Comparison of ENCODE assay signal across 11 cellular contexts in the genomic region with DNA sequence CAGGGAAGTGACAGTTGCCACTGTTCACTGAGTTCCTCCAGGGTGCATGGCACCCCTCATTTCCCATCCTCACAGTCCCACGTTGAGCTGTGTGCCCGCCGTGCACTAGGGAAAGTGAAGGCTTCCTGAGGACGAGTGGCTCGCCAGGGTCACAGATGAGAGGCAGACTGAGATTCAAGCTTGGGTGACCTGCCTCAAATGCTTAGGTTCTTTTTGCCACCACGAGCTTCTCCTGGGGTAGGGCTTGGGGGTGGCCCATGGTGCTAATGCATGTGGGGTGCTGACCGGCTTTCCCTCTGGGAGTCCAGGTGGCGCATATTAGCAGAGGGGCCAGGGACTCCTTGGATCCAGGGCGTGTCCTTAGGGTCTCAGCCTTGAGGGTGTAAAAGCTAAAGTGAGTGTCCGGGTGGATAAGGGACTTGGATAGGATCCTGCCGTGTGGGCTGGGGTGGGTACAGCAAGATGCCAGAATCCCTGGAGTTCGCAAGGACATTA. TPM values are rescaled to one million over a fixed set of nuclear protein-coding genes. Genes with fewer than 3 reads are reported as not detected.
DNase-seq lines count a peak whose midpoint lies in the region; ATAC-seq and TF ChIP-seq lines count a peak whose summit lies in the region.
"Had no signal": no experiment of that assay in that cellular context is flagged by ENCODE, and none has a peak within 500 bp of the region (broad histone marks: within the 10 kb centered on the region; RNA-seq: fewer than 3 reads in every experiment).

No MANE protein-coding gene starts in this region.

- H3K27me3 Mint-ChIP-seq in central memory CD8-positive, alpha-beta T cell = no peaks in the 10 kb centered on the region

- intact Hi-C loops in A673 (cut with micrococcal nuclease; ENCODE audit: unreplicated experiment) = no loop called here

- no TSS peak for BruUV-seq in A673 (replicated peaks; lab: Mats Ljungman, UMichigan)

- H3K27me3 ChIP-seq in A673 (replicated peaks; ENCODE audit: insufficient read depth, low read depth, low read length, poor library complexity) = no peaks in the 10 kb centered on the region
- peaks cover 0 to 3% (median 0%) of the 10 kb centered on the region in 3 experiments for H3K27me3 ChIP-seq in neuronal stem cell (ENCODE audit: control insufficient read depth in 3 of 3, insufficient read depth in 3 of 3, low read depth in 1 of 3, low read length in 3 of 3)
- H3K27me3 ChIP-seq: body of pancreas had no signal

- H3K36me3 ChIP-seq in A673 (ENCODE audit: insufficient read depth, low read length, poor library complexity, severe bottlenecking) (peaks cover 33% of the 10 kb centered on the region), neuronal stem cell (replicated peaks in 1 of 2; ENCODE audit: control insufficient read depth in 2 of 2, insufficient read depth in 2 of 2, low read length in 2 of 2) (peaks cover 24 to 44% of the 10 kb centered on the region in 2 donors)

- H4K8ac ChIP-seq in neuronal stem cell (ENCODE audit: low read depth, low read length) = no peak overlapping the region

- H3K4me3 ChIP-seq in A673 (ENCODE audit: low read depth, low read length, poor library complexity, severe bottlenecking) (peak overlapping the region; percentile 58), GM12865 (ENCODE audit: low read depth, low read length) (peak overlapping the region; percentile 86; the same call in 1 of the 2 replicates), neuronal stem cell (ENCODE audit: low read length in 2 of 2) (no peak overlapping the region)
- H3K4me3 ChIP-seq: body of pancreas, K562 had no signal

- peak overlapping the region; percentile 49 for H3K23ac ChIP-seq in neuronal stem cell (ENCODE audit: low read depth, low read length, poor library complexity)

- H3K18ac ChIP-seq in neuronal stem cell (ENCODE audit: low read length) = no peak overlapping the region

- CTCF ChIA-PET in A673 (lab: Charles Lee) = no interaction called here

- H3K14ac ChIP-seq in neuronal stem cell (ENCODE audit: low read length) = no peak overlapping the region

- no peak overlapping the region for H3K4ac ChIP-seq in neuronal stem cell (ENCODE audit: low read length)

- TF ChIP-seq CTCF in A673 (conservative IDR thresholded peaks at IDR 0.05; ENCODE audit: low read depth, low read length) (no peak), GM12865 (IDR thresholded peaks at IDR 0.05; ENCODE audit: insufficient read depth, low read depth, low read length, missing control alignments) (no peak)

- no peak overlapping the region for H2BK15ac ChIP-seq in neuronal stem cell (ENCODE audit: low read length)

- WGBS in neuronal stem cell (ENCODE audit: extremely low coverage in 2 of 2, insufficient read length in 2 of 2, insufficient replicate concordance in 1 of 2), 2 donors = no CpG with 5 or more reads among the region's 12 CpGs

- H3K4me1 Mint-ChIP-seq in central memory CD8-positive, alpha-beta T cell = peaks cover 73% of the 10 kb centered on the region

- no peak overlapping the region for H2AK5ac ChIP-seq in neuronal stem cell (ENCODE audit: low read depth, low read length)

- no peak overlapping the region for H2BK12ac ChIP-seq in neuronal stem cell (ENCODE audit: low read length)

- H3K4me1 ChIP-seq in A673 (ENCODE audit: insufficient read depth, low read length, poor library complexity, severe bottlenecking) (peaks cover 5% of the 10 kb centered on the region), neuronal stem cell (ENCODE audit: control insufficient read depth in 2 of 2, insufficient read depth in 1 of 2, low read depth in 1 of 2, low read length in 2 of 2) (peaks cover 0 to 16% of the 10 kb centered on the region in 2 donors)

- H4K91ac ChIP-seq in neuronal stem cell (ENCODE audit: low read depth, low read length, poor library complexity) = no peak overlapping the region

- no peaks in the 10 kb centered on the region for H3K79me1 ChIP-seq in neuronal stem cell (ENCODE audit: low read depth, low read length)

- no peak overlapping the region for H2BK120ac ChIP-seq in neuronal stem cell (ENCODE audit: low read depth, low read length)

- H3K9ac ChIP-seq in neuronal stem cell (ENCODE audit: low read depth, low read length, poor library complexity) = no peak overlapping the region

- H3K4me3 Mint-ChIP-seq in central memory CD8-positive, alpha-beta T cell = peak overlapping the region; percentile 90

- POLR2A ChIA-PET in A673 (lab: Charles Lee; ENCODE audit: low non-redundant PET) = no interaction called here

- no peak for ATAC-seq in central memory CD8-positive, alpha-beta T cell (replicated peaks; ENCODE audit: extremely low read depth, poor library complexity, severe bottlenecking)

- H3K9me3 ChIP-seq in A673 (ENCODE audit: low read depth, low read length, poor library complexity, severe bottlenecking) = no peaks in the 10 kb centered on the region
- H3K9me3 ChIP-seq in neuronal stem cell (replicated peaks in 1 of 2; ENCODE audit: control insufficient read depth in 2 of 2, insufficient read depth in 1 of 2, low read depth in 1 of 2, low read length in 2 of 2) = no peaks in the 10 kb centered on the region
- H3K9me3 ChIP-seq: body of pancreas, neutrophil had no signal

- peaks cover 17% of the 10 kb centered on the region for H3K36me3 Mint-ChIP-seq in central memory CD8-positive, alpha-beta T cell (ENCODE audit: insufficient read depth)

- H3K9me3 Mint-ChIP-seq in central memory CD8-positive, alpha-beta T cell = no peaks in the 10 kb centered on the region

- DNase-seq in A673 (ENCODE audit: low spot score) = no peak
- DNase-seq in GM12865 (ENCODE audit: low read depth) = no peak
- no peak for DNase-seq in central memory CD8-positive, alpha-beta T cell (ENCODE audit: low spot score in 2 of 2)
- DNase-seq in neuronal stem cell (ENCODE audit: low spot score) = no peak
- no peak for DNase-seq in NCI-H146 treated with DMSO at 0.1 percent for 48 hours (lab: John Stamatoyannopoulos, UW; ENCODE audit: unreplicated experiment)
- no peak for DNase-seq in DMS53 treated with DMSO at 0.1 percent for 48 hours (lab: John Stamatoyannopoulos, UW; ENCODE audit: unreplicated experiment)
- DNase-seq in SW480 (ENCODE audit: low spot score) = no peak
- DNase-seq in DMS 273 treated with DMSO at 0.1 percent for 48 hours (lab: John Stamatoyannopoulos, UW) = no peak

- H3K4me2 ChIP-seq in neuronal stem cell (ENCODE audit: insufficient read depth, low read length, poor library complexity, severe bottlenecking) = no peak overlapping the region

- no peak overlapping the region for H2AFZ ChIP-seq in neuronal stem cell (ENCODE audit: low read length)

- H2BK5ac ChIP-seq in neuronal stem cell (ENCODE audit: low read length) = no peak overlapping the region

- H3K27ac ChIP-seq in A673 (ENCODE audit: low read depth, low read length, poor library complexity, severe bottlenecking) = peak overlapping the region; percentile 38
- no peak overlapping the region for H3K27ac ChIP-seq in neuronal stem cell (replicated peaks; ENCODE audit: low read length)
- H3K27ac ChIP-seq: neutrophil had no signal

- peak overlapping the region; percentile 84 for H3K27ac Mint-ChIP-seq in central memory CD8-positive, alpha-beta T cell (ENCODE audit: low read depth)

RNA-seq across cellular contexts. Expression of gene CALHM2, which starts 1.9 kb away (rescaled TPM):
- total RNA-seq in A673 (2021) = 5.9 TPM in 2 replicates
- 6.0 TPM for polyA plus RNA-seq in neuronal stem cell (2013, experiment 1 of 2)
- polyA plus RNA-seq in neuronal stem cell (2013, experiment 2 of 2) = 6.5 TPM
- total RNA-seq: K562 had no signal

RNA-seq across cellular contexts. Expression of gene CALHM1, which starts 8.5 kb away (rescaled TPM):
- not detected in 2 replicates for total RNA-seq in A673 (2021)
- 0.06 TPM for polyA plus RNA-seq in neuronal stem cell (2013, experiment 1 of 2)
- polyA plus RNA-seq in neuronal stem cell (2013, experiment 2 of 2) = 0.04 TPM
- total RNA-seq: body of pancreas, K562 had no signal

RNA-seq across cellular contexts. Expression of gene CALHM3, which starts 28.8 kb away (rescaled TPM):
- total RNA-seq in A673 (2021) = not detected in 2 replicates
- polyA plus RNA-seq in neuronal stem cell (2013, experiment 1 of 2) = not detected
- polyA plus RNA-seq in neuronal stem cell (2013, experiment 2 of 2) = 0.01 TPM
- total RNA-seq: K562 had no signal
- polyA plus RNA-seq: K562 had no signal

RNA-seq across cellular contexts. Expression of gene NEURL1, which starts 43.3 kb away (rescaled TPM):
- total RNA-seq in A673 (2021) = 0.50 and 0.52 TPM in 2 replicates
- polyA plus RNA-seq in neuronal stem cell (2013, experiment 1 of 2) = 1.4 TPM
- 1.7 TPM for polyA plus RNA-seq in neuronal stem cell (2013, experiment 2 of 2)

RNA-seq across cellular contexts. Expression of gene PDCD11, which starts 53.8 kb away (rescaled TPM):
- 68.6 and 78.1 TPM in 2 replicates for total RNA-seq in A673 (2021)
- 16.0 TPM for polyA plus RNA-seq in neuronal stem cell (2013, experiment 1 of 2)
- polyA plus RNA-seq in neuronal stem cell (2013, experiment 2 of 2) = 15.0 TPM

Comparison
In these comparisons a context has a peak if more than half of its experiments do, and no peak if none do; other contexts are left out.
1. H3K4me3 ChIP-seq: peak in A673 (single experiment) and GM12865 (single experiment); none in neuronal stem cell (0 of 2).